In genomic region chr16:67703626-67704025, GRCh38 we compare ENCODE assay signal across 17 cellular contexts. TPM values are rescaled to one million over a fixed set of nuclear protein-coding genes. Genes with fewer than 3 reads are reported as not detected.
DNase-seq lines count a peak whose midpoint lies in the region; ATAC-seq, FAIRE-seq and TF ChIP-seq lines count a peak whose summit lies in the region.
"Had no signal": no experiment of that assay in that cellular context is flagged by ENCODE, and none has a peak within 500 bp of the region (broad histone marks: within the 10 kb centered on the region; RNA-seq: fewer than 3 reads in every experiment).

No MANE protein-coding gene starts in this region.

- no peak overlapping the region for H3K4me2 ChIP-seq in HepG2 (ENCODE audit: low read depth, low read length)

- H2AFZ ChIP-seq in HepG2 (ENCODE audit: low read length): no peak overlapping the region

- no peaks in the 10 kb centered on the region for H4K20me1 ChIP-seq in HepG2 (ENCODE audit: insufficient read depth, low read length)

- H3K9me3 Mint-ChIP-seq in activated CD8-positive, alpha-beta T cell treated with anti-CD3 and anti-CD28 coated beads for 36 hours: no peaks in the 10 kb centered on the region

- no peak for TF ChIP-seq EP300 in HepG2 (IDR thresholded peaks at IDR 0.05; ENCODE audit: low read depth in 2 of 2, low read length in 2 of 2)
- no peak for TF ChIP-seq EP300 in HepG2 (CRISPR knock-in tag; IDR thresholded peaks at IDR 0.05; ENCODE audit: borderline replicate concordance)

- H3K4me1 ChIP-seq in liver (ENCODE audit: control insufficient read depth in 4 of 4, insufficient read depth in 4 of 4, low read length in 3 of 4) (peaks cover 0 to 15% (median 8%) of the 10 kb centered on the region in 4 donors), HepG2 (ENCODE audit: insufficient read depth, low read length) (no peaks in the 10 kb centered on the region), right lobe of liver (peaks cover 0 to 12% (median 2%) of the 10 kb centered on the region in 4 donors), thymus (ENCODE audit: control insufficient read depth, insufficient read depth, low read length) (peaks cover 5% of the 10 kb centered on the region)

- TF ChIP-seq RAD21 in liver (IDR thresholded peaks at IDR 0.05) (no peak), HepG2 (CRISPR knock-in tag; IDR thresholded peaks at IDR 0.05) (no peak)

- POLR2A ChIA-PET in HepG2 (lab: Yijun Ruan, JAX): no interaction called here
- POLR2A ChIA-PET in activated CD8-positive, alpha-beta T cell treated with anti-CD3 and anti-CD28 coated beads for 36 hours (lab: Charles Lee): no interaction called here

- 87% methylated on average over 2 of the region's 2 CpGs for WGBS in liver
- WGBS in HepG2 (ENCODE audit: low lambda C conversion rate): 89% methylated on average over 2 of the region's 2 CpGs
- 60% methylated on average over 2 of the region's 2 CpGs for WGBS in right lobe of liver (ENCODE audit: insufficient coverage, low coverage, low lambda C conversion rate, missing lambda C conversion rate)
- WGBS in thymus: 80% methylated on average over 2 of the region's 2 CpGs

- H3K9ac ChIP-seq in liver (ENCODE audit: low read depth in 1 of 2, low read length in 2 of 2) (no peak overlapping the region), HepG2 (ENCODE audit: insufficient read depth, low read depth, low read length) (no peak overlapping the region)

- H3K4me3 ChIP-seq in liver (ENCODE audit: low read depth in 1 of 3, low read length in 3 of 3): no peak overlapping the region
- H3K4me3 ChIP-seq in HepG2 (replicated peaks in 1 of 3; ENCODE audit: insufficient read depth in 1 of 3, low read depth in 2 of 3, low read length in 3 of 3): no peak overlapping the region
- no peak overlapping the region for H3K4me3 ChIP-seq in right lobe of liver
- H3K4me3 ChIP-seq in thymus (ENCODE audit: low read length): no peak overlapping the region
- H3K4me3 ChIP-seq: esophagus muscularis mucosa, pancreas had no signal

- intact Hi-C loops in HepG2 (cut with micrococcal nuclease; ENCODE audit: unreplicated experiment): no loop called here
- intact Hi-C loops in activated CD8-positive, alpha-beta T cell treated with anti-CD3 and anti-CD28 coated beads for 36 hours (cut with micrococcal nuclease): no loop called here
- intact Hi-C loops in right lobe of liver (cut with DNase I): no loop called here

- no peak for ATAC-seq in HepG2
- peak; percentile 92 for ATAC-seq in activated CD8-positive, alpha-beta T cell treated with anti-CD3 and anti-CD28 coated beads for 36 hours
- peak in 3 of 4 donors; percentile 18 to 31 (median 20) for ATAC-seq in right lobe of liver
- no peak for ATAC-seq in HG03521 (IDR thresholded peaks at IDR 0.05; ENCODE audit: unreplicated experiment)
- ATAC-seq in GM21576 (IDR thresholded peaks at IDR 0.05; ENCODE audit: unreplicated experiment): no peak
- no peak for ATAC-seq in HG02678 (IDR thresholded peaks at IDR 0.05; ENCODE audit: unreplicated experiment)

- H3K27me3 Mint-ChIP-seq in activated CD8-positive, alpha-beta T cell treated with anti-CD3 and anti-CD28 coated beads for 36 hours: no peaks in the 10 kb centered on the region

- in situ Hi-C loops in HepG2 (cut with HindIII; ENCODE audit: extremely low pct_ligation_motif_present, low pct_unique_long_range_greater_than_20kb): no loop called here

- no peaks in the 10 kb centered on the region for H3K9me3 ChIP-seq in liver (ENCODE audit: control insufficient read depth in 4 of 4, low read length in 3 of 4)
- H3K9me3 ChIP-seq in HepG2 (ENCODE audit: low read length): no peaks in the 10 kb centered on the region
- peaks cover 0 to 3% (median 0%) of the 10 kb centered on the region in 4 donors for H3K9me3 ChIP-seq in right lobe of liver
- H3K9me3 ChIP-seq in thymus (ENCODE audit: control insufficient read depth): peaks cover 1% of the 10 kb centered on the region
- H3K9me3 ChIP-seq: esophagus muscularis mucosa, pancreas had no signal

- no peak for FAIRE-seq in HepG2 (lab: Jason Lieb, UNC)
- FAIRE-seq: GM12892, pancreas had no signal

- no TSS peak for BruUV-seq in HepG2 (replicated peaks; lab: Mats Ljungman, UMichigan)

- CTCF ChIA-PET in HepG2 (lab: Yijun Ruan, JAX; ENCODE audit: low intra/inter-chr PET ratio, low total read pairs): no interaction called here
- CTCF ChIA-PET in activated CD8-positive, alpha-beta T cell treated with anti-CD3 and anti-CD28 coated beads for 36 hours (lab: Charles Lee): interaction anchor here (1.4 to 2.0 kb wide), 3 partner anchors 113 to 182 kb away, joined by 4 to 5 read pairs (median 5); no protein-coding TSS in a partner anchor

- TF ChIP-seq POLR2A in HepG2 (IDR thresholded peaks at IDR 0.05; ENCODE audit: insufficient read depth in 1 of 2, low read depth in 2 of 2, low read length in 2 of 2) (no peak), right lobe of liver (IDR thresholded peaks at IDR 0.05) (no peak)

- no peaks in the 10 kb centered on the region for H3K27me3 ChIP-seq in liver (ENCODE audit: control insufficient read depth in 4 of 4, insufficient read depth in 4 of 4, low read length in 3 of 4)
- H3K27me3 ChIP-seq in HepG2 (ENCODE audit: control insufficient read depth in 1 of 2, insufficient read depth in 2 of 2, low read length in 2 of 2): no peaks in the 10 kb centered on the region
- H3K27me3 ChIP-seq in right lobe of liver: no peaks in the 10 kb centered on the region
- H3K27me3 ChIP-seq in thymus (ENCODE audit: control insufficient read depth, insufficient read depth): no peaks in the 10 kb centered on the region
- H3K27me3 ChIP-seq: esophagus muscularis mucosa, pancreas had no signal

- H3K36me3 Mint-ChIP-seq in activated CD8-positive, alpha-beta T cell treated with anti-CD3 and anti-CD28 coated beads for 36 hours (ENCODE audit: low read depth): peaks cover 4% of the 10 kb centered on the region

- no peak for TF ChIP-seq CTCF in liver (IDR thresholded peaks at IDR 0.05; ENCODE audit: low read depth, low read length, missing input control)
- no peak for TF ChIP-seq CTCF in HepG2 (CRISPR knock-in tag; IDR thresholded peaks at IDR 0.05)
- TF ChIP-seq CTCF in activated CD8-positive, alpha-beta T cell treated with anti-CD3 and anti-CD28 coated beads for 36 hours (IDR thresholded peaks at IDR 0.05): no peak
- no peak for TF ChIP-seq CTCF in right lobe of liver (IDR thresholded peaks at IDR 0.05)

- H3K27ac ChIP-seq in liver (ENCODE audit: low read depth in 1 of 2, low read length in 2 of 2): peak overlapping the region; percentile 3 to 28
- no peak overlapping the region for H3K27ac ChIP-seq in HepG2 (ENCODE audit: extremely low read length, insufficient read depth, low read length)
- H3K27ac ChIP-seq in right lobe of liver: peak overlapping the region in 1 of 3 donors; percentile 77
- peak overlapping the region; percentile 64 for H3K27ac ChIP-seq in thymus (ENCODE audit: low read depth)
- H3K27ac ChIP-seq: esophagus muscularis mucosa, pancreas, RWPE1 had no signal

- peaks cover 11% of the 10 kb centered on the region for H3K79me2 ChIP-seq in HepG2 (ENCODE audit: insufficient read depth, low read length)

- H3K4me3 Mint-ChIP-seq in activated CD8-positive, alpha-beta T cell treated with anti-CD3 and anti-CD28 coated beads for 36 hours: no peak overlapping the region

- H3K27ac Mint-ChIP-seq in activated CD8-positive, alpha-beta T cell treated with anti-CD3 and anti-CD28 coated beads for 36 hours: peak overlapping the region; percentile 79

- H3K36me3 ChIP-seq in liver (ENCODE audit: control insufficient read depth in 4 of 4, insufficient read depth in 3 of 4, low read depth in 1 of 4, low read length in 3 of 4) (peaks cover 0 to 2% (median under 1%) of the 10 kb centered on the region in 4 donors), HepG2 (replicated peaks in 1 of 2; ENCODE audit: control insufficient read depth in 1 of 2, insufficient read depth in 2 of 2, low read length in 2 of 2) (peaks cover 0 to 2% of the 10 kb centered on the region in 2 experiments; a peak in 2 of 5 replicates), right lobe of liver (no peaks in the 10 kb centered on the region), thymus (ENCODE audit: control insufficient read depth, insufficient read depth) (no peaks in the 10 kb centered on the region)
- H3K36me3 ChIP-seq: esophagus muscularis mucosa, pancreas had no signal

- DNase-seq in HepG2 (ENCODE audit: low spot score): no peak
- DNase-seq in activated CD8-positive, alpha-beta T cell treated with anti-CD3 and anti-CD28 coated beads for 36 hours: peak; percentile 42
- DNase-seq in right lobe of liver: no peak
- DNase-seq: AML-193; KG1; NCI-H1048; NCI-H2081; pancreas; stimulated activated CD4-positive, alpha-beta T cell treated with anti-CD3 and anti-CD28 coated beads, Interleukin-4, amount 100 ng/mL, for 24 hours had no signal

- H3K4me1 Mint-ChIP-seq in activated CD8-positive, alpha-beta T cell treated with anti-CD3 and anti-CD28 coated beads for 36 hours (ENCODE audit: low read depth): peaks cover 13% of the 10 kb centered on the region

RNA-seq across cellular contexts. Expression of gene GFOD2, which starts 15.5 kb away (rescaled TPM):
- total RNA-seq in liver (10 to 100 TPM; 12.7 to 48.8 TPM), HepG2 (2016; rRNA removed; fragmentation: Illumina TruSeq; extraction: Trizol) (17.2 and 17.6 TPM in 2 replicates), right lobe of liver (10 to 100 TPM; 19.7 to 39.7 (median 24.6) TPM)
- polyA plus RNA-seq in liver (10 to 100 TPM; 20.7 to 37.1 TPM), HepG2 (2011; rRNA removed) (11.1 and 12.8 TPM in 2 replicates), thymus (11.3 TPM)
- 5.6 and 6.5 TPM in 2 replicates for total RNA-seq in HepG2 (2016; cell fraction: cytosol; rRNA removed; fragmentation: Illumina TruSeq; extraction: Trizol; ENCODE audit: low read depth)
- 15.5 and 19.1 TPM in 2 replicates for total RNA-seq in HepG2 (2016; cell fraction: insoluble cytoplasmic fraction; rRNA removed; fragmentation: Illumina TruSeq; extraction: Trizol)
- 13.6 and 15.8 TPM in 2 replicates for total RNA-seq in HepG2 (2016; cell fraction: membrane; rRNA removed; fragmentation: Illumina TruSeq; extraction: Trizol)
- 9.0 and 12.8 TPM in 2 replicates for total RNA-seq in HepG2 (2016; cell fraction: nucleus; rRNA removed; fragmentation: Illumina TruSeq; extraction: Trizol)
- polyA plus RNA-seq in HepG2 (2011; cell fraction: cytosol; rRNA removed): 11.1 and 12.3 TPM in 2 replicates
- polyA plus RNA-seq in HepG2 (2011; cell fraction: nucleus; rRNA removed): 8.1 and 9.3 TPM in 2 replicates
- polyA plus RNA-seq in HepG2 (2012): 7.0 and 7.9 TPM in 2 replicates
- 2.9 and 5.2 TPM in 2 replicates for polyA plus RNA-seq in HepG2 (2016; cell fraction: cytosol; fragmentation: Illumina TruSeq; extraction: Trizol; ENCODE audit: low read depth)
- polyA plus RNA-seq in HepG2 (2016; cell fraction: insoluble cytoplasmic fraction; fragmentation: Illumina TruSeq; extraction: Trizol; ENCODE audit: low read depth): 12.7 and 14.1 TPM in 2 replicates
- 8.7 and 9.6 TPM in 2 replicates for polyA plus RNA-seq in HepG2 (2016; cell fraction: membrane; fragmentation: Illumina TruSeq; extraction: Trizol; ENCODE audit: low read depth)
- polyA plus RNA-seq in HepG2 (2016; cell fraction: nucleus; fragmentation: Illumina TruSeq; extraction: Trizol; ENCODE audit: insufficient read depth, low read depth): 18.9 and 20.0 TPM in 2 replicates
- polyA minus RNA-seq in HepG2 (2011; rRNA and poly(A)+ RNA removed; ENCODE audit: low replicate concordance): 26.4 and 27.3 TPM in 2 replicates
- 6.1 and 9.6 TPM in 2 replicates for polyA minus RNA-seq in HepG2 (2011; cell fraction: cytosol; rRNA and poly(A)+ RNA removed)
- 8.1 and 8.8 TPM in 2 replicates for polyA minus RNA-seq in HepG2 (2011; cell fraction: nucleus; rRNA and poly(A)+ RNA removed)
- total RNA-seq in activated CD8-positive, alpha-beta T cell treated with anti-CD3 and anti-CD28 coated beads for 36 hours: 10 to 100 TPM; 11.6 to 14.1 TPM

RNA-seq across cellular contexts. Expression of gene C16orf86, which starts 37.0 kb away (rescaled TPM):
- total RNA-seq in liver (1 to 10 TPM; 1.2 to 1.9 TPM), HepG2 (2016; rRNA removed; fragmentation: Illumina TruSeq; extraction: Trizol) (1.7 and 3.1 TPM in 2 replicates), right lobe of liver (1 to 10 TPM; 1.4 to 4.3 (median 2.5) TPM)
- polyA plus RNA-seq in liver (1 to 10 TPM; 2.3 to 2.6 TPM), HepG2 (2011; rRNA removed) (1.5 and 2.0 TPM in 2 replicates), thymus (9.4 TPM)
- 1.9 and 2.8 TPM in 2 replicates for total RNA-seq in HepG2 (2016; cell fraction: cytosol; rRNA removed; fragmentation: Illumina TruSeq; extraction: Trizol; ENCODE audit: low read depth)
- 2.1 and 4.2 TPM in 2 replicates for total RNA-seq in HepG2 (2016; cell fraction: insoluble cytoplasmic fraction; rRNA removed; fragmentation: Illumina TruSeq; extraction: Trizol)
- total RNA-seq in HepG2 (2016; cell fraction: membrane; rRNA removed; fragmentation: Illumina TruSeq; extraction: Trizol): 2.2 and 3.5 TPM in 2 replicates
- total RNA-seq in HepG2 (2016; cell fraction: nucleus; rRNA removed; fragmentation: Illumina TruSeq; extraction: Trizol): 1.9 and 4.3 TPM in 2 replicates
- polyA plus RNA-seq in HepG2 (2011; cell fraction: cytosol; rRNA removed): 1.8 and 2.8 TPM in 2 replicates
- 7.9 and 8.0 TPM in 2 replicates for polyA plus RNA-seq in HepG2 (2011; cell fraction: nucleus; rRNA removed)
- 1.3 and 1.7 TPM in 2 replicates for polyA plus RNA-seq in HepG2 (2012)
- 1.6 and 2.1 TPM in 2 replicates for polyA plus RNA-seq in HepG2 (2016; cell fraction: cytosol; fragmentation: Illumina TruSeq; extraction: Trizol; ENCODE audit: low read depth)
- 2.2 and 3.1 TPM in 2 replicates for polyA plus RNA-seq in HepG2 (2016; cell fraction: insoluble cytoplasmic fraction; fragmentation: Illumina TruSeq; extraction: Trizol; ENCODE audit: low read depth)
- 2.3 and 2.5 TPM in 2 replicates for polyA plus RNA-seq in HepG2 (2016; cell fraction: membrane; fragmentation: Illumina TruSeq; extraction: Trizol; ENCODE audit: low read depth)
- 5.2 and 6.4 TPM in 2 replicates for polyA plus RNA-seq in HepG2 (2016; cell fraction: nucleus; fragmentation: Illumina TruSeq; extraction: Trizol; ENCODE audit: insufficient read depth, low read depth)
- polyA minus RNA-seq in HepG2 (2011; rRNA and poly(A)+ RNA removed; ENCODE audit: low replicate concordance): 0.12 and 1.3 TPM in 2 replicates
- 0.53 and 0.79 TPM in 2 replicates for polyA minus RNA-seq in HepG2 (2011; cell fraction: cytosol; rRNA and poly(A)+ RNA removed)
- 0.62 and 0.64 TPM in 2 replicates for polyA minus RNA-seq in HepG2 (2011; cell fraction: nucleus; rRNA and poly(A)+ RNA removed)
- total RNA-seq in activated CD8-positive, alpha-beta T cell treated with anti-CD3 and anti-CD28 coated beads for 36 hours: 1 to 10 TPM; 2.8 to 4.7 TPM

RNA-seq across cellular contexts. Expression of gene ENKD1, which starts 37.1 kb away (rescaled TPM):
- total RNA-seq in liver: 1 to 10 TPM; 3.0 to 7.8 TPM
- polyA plus RNA-seq in liver: 1 to 10 TPM; 2.6 to 6.5 TPM
- total RNA-seq in HepG2 (2016; rRNA removed; fragmentation: Illumina TruSeq; extraction: Trizol): 20.8 and 21.4 TPM in 2 replicates
- 10.8 and 12.4 TPM in 2 replicates for total RNA-seq in HepG2 (2016; cell fraction: cytosol; rRNA removed; fragmentation: Illumina TruSeq; extraction: Trizol; ENCODE audit: low read depth)
- 17.9 and 24.2 TPM in 2 replicates for total RNA-seq in HepG2 (2016; cell fraction: insoluble cytoplasmic fraction; rRNA removed; fragmentation: Illumina TruSeq; extraction: Trizol)
- total RNA-seq in HepG2 (2016; cell fraction: membrane; rRNA removed; fragmentation: Illumina TruSeq; extraction: Trizol): 17.6 and 19.5 TPM in 2 replicates
- total RNA-seq in HepG2 (2016; cell fraction: nucleus; rRNA removed; fragmentation: Illumina TruSeq; extraction: Trizol): 13.8 and 15.4 TPM in 2 replicates
- polyA plus RNA-seq in HepG2 (2011; rRNA removed): 10.8 and 12.2 TPM in 2 replicates
- polyA plus RNA-seq in HepG2 (2011; cell fraction: cytosol; rRNA removed): 6.0 and 11.2 TPM in 2 replicates
- 29.2 and 37.2 TPM in 2 replicates for polyA plus RNA-seq in HepG2 (2011; cell fraction: nucleus; rRNA removed)
- 9.4 and 12.3 TPM in 2 replicates for polyA plus RNA-seq in HepG2 (2012)
- polyA plus RNA-seq in HepG2 (2016; cell fraction: cytosol; fragmentation: Illumina TruSeq; extraction: Trizol; ENCODE audit: low read depth): 11.8 and 13.2 TPM in 2 replicates
- 18.0 and 18.5 TPM in 2 replicates for polyA plus RNA-seq in HepG2 (2016; cell fraction: insoluble cytoplasmic fraction; fragmentation: Illumina TruSeq; extraction: Trizol; ENCODE audit: low read depth)
- 9.5 and 15.3 TPM in 2 replicates for polyA plus RNA-seq in HepG2 (2016; cell fraction: membrane; fragmentation: Illumina TruSeq; extraction: Trizol; ENCODE audit: low read depth)
- 33.6 and 35.0 TPM in 2 replicates for polyA plus RNA-seq in HepG2 (2016; cell fraction: nucleus; fragmentation: Illumina TruSeq; extraction: Trizol; ENCODE audit: insufficient read depth, low read depth)
- polyA minus RNA-seq in HepG2 (2011; rRNA and poly(A)+ RNA removed; ENCODE audit: low replicate concordance): 6.6 and 7.1 TPM in 2 replicates
- polyA minus RNA-seq in HepG2 (2011; cell fraction: cytosol; rRNA and poly(A)+ RNA removed): 4.5 and 7.8 TPM in 2 replicates
- 3.6 and 3.9 TPM in 2 replicates for polyA minus RNA-seq in HepG2 (2011; cell fraction: nucleus; rRNA and poly(A)+ RNA removed)
- total RNA-seq in activated CD8-positive, alpha-beta T cell treated with anti-CD3 and anti-CD28 coated beads for 36 hours: 1 to 10 TPM; 8.4 to 8.9 TPM
- total RNA-seq in right lobe of liver: 1 to 10 TPM; 4.4 to 8.9 (median 7.3) TPM
- polyA plus RNA-seq in thymus: 31.3 TPM

RNA-seq across cellular contexts. Expression of gene PARD6A, which starts 42.9 kb away (rescaled TPM):
- total RNA-seq in liver: 1 to 10 TPM in 1 of 2 donors, under 1 TPM in 1; 0.42 to 1.4 TPM
- polyA plus RNA-seq in liver: 1 to 10 TPM; 2.2 to 2.4 TPM
- 3.0 and 4.3 TPM in 2 replicates for total RNA-seq in HepG2 (2016; rRNA removed; fragmentation: Illumina TruSeq; extraction: Trizol)
- total RNA-seq in HepG2 (2016; cell fraction: cytosol; rRNA removed; fragmentation: Illumina TruSeq; extraction: Trizol; ENCODE audit: low read depth): 22.8 and 24.1 TPM in 2 replicates
- 2.5 and 4.0 TPM in 2 replicates for total RNA-seq in HepG2 (2016; cell fraction: insoluble cytoplasmic fraction; rRNA removed; fragmentation: Illumina TruSeq; extraction: Trizol)
- total RNA-seq in HepG2 (2016; cell fraction: membrane; rRNA removed; fragmentation: Illumina TruSeq; extraction: Trizol): 18.3 and 19.1 TPM in 2 replicates
- total RNA-seq in HepG2 (2016; cell fraction: nucleus; rRNA removed; fragmentation: Illumina TruSeq; extraction: Trizol): 1.6 and 2.2 TPM in 2 replicates
- 3.5 and 3.6 TPM in 2 replicates for polyA plus RNA-seq in HepG2 (2011; rRNA removed)
- 4.3 and 6.9 TPM in 2 replicates for polyA plus RNA-seq in HepG2 (2011; cell fraction: cytosol; rRNA removed)
- polyA plus RNA-seq in HepG2 (2011; cell fraction: nucleus; rRNA removed): 2.8 and 3.0 TPM in 2 replicates
- 1.3 and 2.2 TPM in 2 replicates for polyA plus RNA-seq in HepG2 (2012)
- 26.8 and 27.5 TPM in 2 replicates for polyA plus RNA-seq in HepG2 (2016; cell fraction: cytosol; fragmentation: Illumina TruSeq; extraction: Trizol; ENCODE audit: low read depth)
- 2.2 and 3.0 TPM in 2 replicates for polyA plus RNA-seq in HepG2 (2016; cell fraction: insoluble cytoplasmic fraction; fragmentation: Illumina TruSeq; extraction: Trizol; ENCODE audit: low read depth)
- polyA plus RNA-seq in HepG2 (2016; cell fraction: membrane; fragmentation: Illumina TruSeq; extraction: Trizol; ENCODE audit: low read depth): 17.4 and 17.7 TPM in 2 replicates
- 1.5 and 2.9 TPM in 2 replicates for polyA plus RNA-seq in HepG2 (2016; cell fraction: nucleus; fragmentation: Illumina TruSeq; extraction: Trizol; ENCODE audit: insufficient read depth, low read depth)
- 2.8 and 3.8 TPM in 2 replicates for polyA minus RNA-seq in HepG2 (2011; rRNA and poly(A)+ RNA removed; ENCODE audit: low replicate concordance)
- 0.79 and 2.1 TPM in 2 replicates for polyA minus RNA-seq in HepG2 (2011; cell fraction: cytosol; rRNA and poly(A)+ RNA removed)
- polyA minus RNA-seq in HepG2 (2011; cell fraction: nucleus; rRNA and poly(A)+ RNA removed): 0.50 and 0.77 TPM in 2 replicates
- 1 to 10 TPM; 6.3 to 7.2 TPM for total RNA-seq in activated CD8-positive, alpha-beta T cell treated with anti-CD3 and anti-CD28 coated beads for 36 hours
- total RNA-seq in right lobe of liver: 1 to 10 TPM; 1.3 to 4.8 (median 2.6) TPM
- polyA plus RNA-seq in thymus: 5.9 TPM

RNA-seq across cellular contexts. Expression of gene ACD, which starts 43.6 kb away (rescaled TPM):
- total RNA-seq in liver (1 to 10 TPM; 4.3 to 5.6 TPM), HepG2 (2016; rRNA removed; fragmentation: Illumina TruSeq; extraction: Trizol) (26.1 and 32.6 TPM in 2 replicates), right lobe of liver (1 to 10 TPM; 4.0 to 8.2 (median 5.9) TPM)
- polyA plus RNA-seq in liver (1 to 10 TPM; 4.7 to 5.6 TPM), HepG2 (2011; rRNA removed) (37.1 and 38.3 TPM in 2 replicates), thymus (23.4 TPM)
- 11.9 and 12.4 TPM in 2 replicates for total RNA-seq in HepG2 (2016; cell fraction: cytosol; rRNA removed; fragmentation: Illumina TruSeq; extraction: Trizol; ENCODE audit: low read depth)
- 22.4 and 31.8 TPM in 2 replicates for total RNA-seq in HepG2 (2016; cell fraction: insoluble cytoplasmic fraction; rRNA removed; fragmentation: Illumina TruSeq; extraction: Trizol)
- 20.9 and 24.1 TPM in 2 replicates for total RNA-seq in HepG2 (2016; cell fraction: membrane; rRNA removed; fragmentation: Illumina TruSeq; extraction: Trizol)
- 18.3 and 24.0 TPM in 2 replicates for total RNA-seq in HepG2 (2016; cell fraction: nucleus; rRNA removed; fragmentation: Illumina TruSeq; extraction: Trizol)
- polyA plus RNA-seq in HepG2 (2011; cell fraction: cytosol; rRNA removed): 15.3 and 28.8 TPM in 2 replicates
- polyA plus RNA-seq in HepG2 (2011; cell fraction: nucleus; rRNA removed): 82.8 and 84.5 TPM in 2 replicates
- polyA plus RNA-seq in HepG2 (2012): 28.9 and 29.0 TPM in 2 replicates
- polyA plus RNA-seq in HepG2 (2016; cell fraction: cytosol; fragmentation: Illumina TruSeq; extraction: Trizol; ENCODE audit: low read depth): 18.7 and 21.0 TPM in 2 replicates
- 30.7 and 42.2 TPM in 2 replicates for polyA plus RNA-seq in HepG2 (2016; cell fraction: insoluble cytoplasmic fraction; fragmentation: Illumina TruSeq; extraction: Trizol; ENCODE audit: low read depth)
- 29.3 and 29.6 TPM in 2 replicates for polyA plus RNA-seq in HepG2 (2016; cell fraction: membrane; fragmentation: Illumina TruSeq; extraction: Trizol; ENCODE audit: low read depth)
- polyA plus RNA-seq in HepG2 (2016; cell fraction: nucleus; fragmentation: Illumina TruSeq; extraction: Trizol; ENCODE audit: insufficient read depth, low read depth): 42.9 and 46.5 TPM in 2 replicates
- 39.4 and 41.0 TPM in 2 replicates for polyA minus RNA-seq in HepG2 (2011; rRNA and poly(A)+ RNA removed; ENCODE audit: low replicate concordance)
- polyA minus RNA-seq in HepG2 (2011; cell fraction: cytosol; rRNA and poly(A)+ RNA removed): 18.9 and 21.7 TPM in 2 replicates
- polyA minus RNA-seq in HepG2 (2011; cell fraction: nucleus; rRNA and poly(A)+ RNA removed): 18.6 and 22.8 TPM in 2 replicates
- total RNA-seq in activated CD8-positive, alpha-beta T cell treated with anti-CD3 and anti-CD28 coated beads for 36 hours: 10 to 100 TPM; 50.8 to 53.7 TPM

Comparison
In these comparisons a context has a peak if more than half of its experiments do, and no peak if none do; other contexts are left out.
1. ATAC-seq: peak in activated CD8-positive, alpha-beta T cell treated with anti-CD3 and anti-CD28 coated beads for 36 hours (single experiment) and right lobe of liver (3 of 4); none in HepG2 (single experiment), HG03521 (single experiment), GM21576 (single experiment) and HG02678 (single experiment).